Comparison of ENCODE assay signal across 1 cellular context in genomic region chr6:144630857-144631256, GRCh38.
TF ChIP-seq lines count a peak whose summit lies in the region.

No MANE protein-coding gene starts in this region.

TF ChIP-seq in GM23338, 12 proteins besides CTCF, POLR2A, EP300 and RAD21 (continued from another document):
- TF ChIP-seq REST (IDR thresholded peaks at IDR 0.05; ENCODE audit: unreplicated experiment), result no peak
